ENCODE assay signal across 8 cellular contexts in genomic region chr14:77027538-77028383, GRCh38. TPM values are rescaled to one million over a fixed set of nuclear protein-coding genes. Genes with fewer than 3 reads are reported as not detected.
A peak's percentile ranks its signal among the peaks of the same experiment; 100 is the strongest.
DNase-seq lines count a peak whose midpoint lies in the region; ATAC-seq and TF ChIP-seq lines count a peak whose summit lies in the region.

No MANE protein-coding gene starts in this region.

- H3K9me3 ChIP-seq in MG63 (no peaks in the 10 kb centered on the region), right lobe of liver (no peaks in the 10 kb centered on the region)

- H3K27ac ChIP-seq in right lobe of liver = peak overlapping the region; percentile 100

- peaks cover 28% of the 10 kb centered on the region for H3K36me3 ChIP-seq in MG63
- H3K36me3 ChIP-seq in right lobe of liver = no peaks in the 10 kb centered on the region

- H3K27me3 ChIP-seq in MG63 (no peaks in the 10 kb centered on the region), right lobe of liver (no peaks in the 10 kb centered on the region)

- TF ChIP-seq CTCF in right lobe of liver (IDR thresholded peaks at IDR 0.05) = no peak

- ATAC-seq in right lobe of liver = peak; percentile 19 to 39 (median 32)

- peak; percentile 80 for DNase-seq in DMS53 (lab: John Stamatoyannopoulos, UW)
- no peak for DNase-seq in DMS53 treated with DMSO at 0.1 percent for 48 hours (lab: John Stamatoyannopoulos, UW; ENCODE audit: unreplicated experiment)
- DNase-seq in HCEC 1CT = peak; percentile 55
- DNase-seq in MG63 = peak; percentile 81
- DNase-seq in activated CD4-positive, alpha-beta T cell treated with anti-CD3 and anti-CD28 coated beads for 4 hours = peak; percentile 73 to 75
- DNase-seq in dedifferentiated amniotic fluid mesenchymal stem cell (ENCODE audit: extremely low spot score) = peak; percentile 61
- DNase-seq in right lobe of liver = peak; percentile 79 to 87 (median 80)
- peak; percentile 50 to 64 for DNase-seq in stimulated activated CD8-positive, alpha-beta memory T cell treated with anti-CD3 and anti-CD28 coated beads, Interleukin-15, amount 100 ng/mL, for 4 hours (ENCODE audit: low read depth in 2 of 2)

- peaks cover 0 to 68% (median 28%) of the 10 kb centered on the region in 4 donors for H3K4me1 ChIP-seq in right lobe of liver

- peak; percentile 68 for TF ChIP-seq POLR2A in right lobe of liver (IDR thresholded peaks at IDR 0.05)

- WGBS in right lobe of liver (ENCODE audit: insufficient coverage, low coverage, low lambda C conversion rate, missing lambda C conversion rate) = 0% methylated on average over 7 of the region's 81 CpGs

- intact Hi-C loops in right lobe of liver (cut with DNase I) = loop anchor here in 1 of 2 donors (10.0 kb wide), 1 partner anchor 73 kb away; no protein-coding TSS in a partner anchor

- H3K4me3 ChIP-seq in MG63 (peak overlapping the region; percentile 73), right lobe of liver (peak overlapping the region; percentile 64 to 92 (median 73))

RNA-seq across cellular contexts. Expression of gene IRF2BPL, which starts 0.7 kb away (rescaled TPM):
- 18.1 and 34.9 TPM in 2 replicates for total RNA-seq in MG63 (2014; rRNA removed; shearing (Covaris generic); ENCODE audit: low replicate concordance)
- total RNA-seq in right lobe of liver = 10 to 100 TPM; 11.7 to 18.1 (median 13.7) TPM
